8 cellular contexts compared by ENCODE assay signal in genomic region chr19:46537136-46538097, GRCh38. TPM values are rescaled to one million over a fixed set of nuclear protein-coding genes. Genes with fewer than 3 reads are reported as not detected.
DNase-seq lines count a peak whose midpoint lies in the region; ATAC-seq and TF ChIP-seq lines count a peak whose summit lies in the region.

No MANE protein-coding gene starts in this region.

- no peaks in the 10 kb centered on the region for H3K27me3 Mint-ChIP-seq in activated naive CD8-positive, alpha-beta T cell treated with anti-CD3 and anti-CD28 coated beads for 36 hours

- ATAC-seq in SK-N-SH treated with all-trans-retinoic acid at 6 μM for 48 hours, result peak; percentile 89
- no peak for ATAC-seq in GM21723 (IDR thresholded peaks at IDR 0.05; ENCODE audit: unreplicated experiment)
- ATAC-seq in GM21529 (IDR thresholded peaks at IDR 0.05; ENCODE audit: unreplicated experiment), result no peak

- H3K9me3 ChIP-seq in right atrium auricular region, result no peaks in the 10 kb centered on the region

- no peaks in the 10 kb centered on the region for H3K9me3 Mint-ChIP-seq in activated naive CD8-positive, alpha-beta T cell treated with anti-CD3 and anti-CD28 coated beads for 36 hours

- H3K4me3 ChIP-seq in right atrium auricular region, result no peak overlapping the region

- no peaks in the 10 kb centered on the region for H3K4me1 ChIP-seq in right atrium auricular region

- no peaks in the 10 kb centered on the region for H3K27me3 ChIP-seq in right atrium auricular region

- H3K36me3 Mint-ChIP-seq in activated naive CD8-positive, alpha-beta T cell treated with anti-CD3 and anti-CD28 coated beads for 36 hours, result no peaks in the 10 kb centered on the region

- no peak overlapping the region for H3K4me3 Mint-ChIP-seq in activated naive CD8-positive, alpha-beta T cell treated with anti-CD3 and anti-CD28 coated beads for 36 hours

- H3K36me3 ChIP-seq in right atrium auricular region, result no peaks in the 10 kb centered on the region

- no peak overlapping the region for H3K27ac Mint-ChIP-seq in activated naive CD8-positive, alpha-beta T cell treated with anti-CD3 and anti-CD28 coated beads for 36 hours

- DNase-seq in SHP77 treated with DMSO at 0.1 percent for 48 hours (lab: John Stamatoyannopoulos, UW) (peak; percentile 19), SHP77 (lab: John Stamatoyannopoulos, UW) (no peak), right atrium auricular region (ENCODE audit: low spot score) (peak; percentile 71)
- DNase-seq in activated naive CD8-positive, alpha-beta T cell treated with anti-CD3 and anti-CD28 coated beads for 36 hours, result peak; percentile 49
- DNase-seq in stimulated activated CD4-positive, alpha-beta T cell treated with anti-CD3 and anti-CD28 coated beads, Interleukin-1b, Interleukin-23, amount 100 ng/mL, for 24 hours (ENCODE audit: low read depth in 4 of 4, low spot score in 1 of 4), result peak in 3 of 4 experiments; percentile 46 to 64 (median 48)

- no peak overlapping the region for H3K27ac ChIP-seq in right atrium auricular region

- peaks cover 8% of the 10 kb centered on the region for H3K4me1 Mint-ChIP-seq in activated naive CD8-positive, alpha-beta T cell treated with anti-CD3 and anti-CD28 coated beads for 36 hours

- peak; percentile 85 for TF ChIP-seq CTCF in right atrium auricular region (IDR thresholded peaks at IDR 0.05)

TF ChIP-seq in SK-N-SH treated with all-trans-retinoic acid at 6 μM for 48 hours, 23 proteins besides CTCF, POLR2A, EP300 and RAD21:
- TF ChIP-seq CSRNP3 (CRISPR knock-in tag; IDR thresholded peaks at IDR 0.05) (no peak), SNAI2 (CRISPR knock-in tag; IDR thresholded peaks at IDR 0.05) (no peak), ZC3H10 (CRISPR knock-in tag; IDR thresholded peaks at IDR 0.05) (no peak), ZFP3 (CRISPR knock-in tag; IDR thresholded peaks at IDR 0.05) (no peak)

RNA-seq across cellular contexts. Expression of gene PNMA8B, which starts 41.8 kb away (rescaled TPM):
- under 1 TPM; 0.21 to 0.26 TPM for total RNA-seq in activated naive CD8-positive, alpha-beta T cell treated with anti-CD3 and anti-CD28 coated beads for 36 hours
- total RNA-seq in right atrium auricular region, result 1 to 10 TPM; 1.0 to 1.7 TPM

Comparison
In these comparisons a context has a peak if more than half of its experiments do, and no peak if none do; other contexts are left out.
1. DNase-seq: peak in SHP77 treated with DMSO at 0.1 percent for 48 hours (single experiment), activated naive CD8-positive, alpha-beta T cell treated with anti-CD3 and anti-CD28 coated beads for 36 hours (single experiment), right atrium auricular region (single experiment) and stimulated activated CD4-positive, alpha-beta T cell treated with anti-CD3 and anti-CD28 coated beads, Interleukin-1b, Interleukin-23, amount 100 ng/mL, for 24 hours (3 of 4); none in SHP77 (0 of 2).